ENCODE assay signal across 34 cellular contexts in the genomic region with DNA sequence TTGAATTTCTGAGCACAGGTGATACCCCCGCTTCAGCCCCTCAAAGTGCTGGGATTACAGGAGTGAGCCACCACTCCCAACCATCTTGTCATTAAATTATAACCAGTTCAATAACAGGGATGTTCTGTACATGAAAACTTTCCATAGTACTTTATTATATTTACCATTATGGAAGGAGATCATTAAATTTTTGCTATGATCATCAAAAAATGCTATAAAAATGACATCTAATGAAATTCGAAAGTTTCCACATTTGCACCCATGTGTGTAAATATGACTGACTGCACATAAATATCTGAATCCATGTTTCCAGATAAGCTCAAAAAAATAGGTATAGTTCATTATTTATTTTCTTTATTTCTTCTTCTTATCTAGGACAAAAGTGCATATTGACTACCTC.
"Had no signal": no experiment of that assay in that cellular context is flagged by ENCODE, and none has a peak within 500 bp of the region (broad histone marks: within the 10 kb centered on the region; RNA-seq: fewer than 3 reads in every experiment).

No MANE protein-coding gene starts in this region.

- H3K27ac ChIP-seq: adrenal gland, ascending aorta, body of pancreas, brain microvascular endothelial cell, breast epithelium, cardiac muscle cell had no signal

- H3K9me3 ChIP-seq: adrenal gland, ascending aorta, body of pancreas, breast epithelium had no signal

- H3K36me3 ChIP-seq: adrenal gland, ascending aorta, brain microvascular endothelial cell, breast epithelium, cardiac muscle cell had no signal

- H3K4me1 ChIP-seq: adrenal gland, ascending aorta, body of pancreas, breast epithelium had no signal

- FAIRE-seq: astrocyte, bronchial epithelial cell had no signal

- H3K27me3 ChIP-seq: adrenal gland, ascending aorta, body of pancreas, brain microvascular endothelial cell, breast epithelium, cardiac muscle cell had no signal

- H3K4me3 ChIP-seq: adrenal gland, ascending aorta, body of pancreas, breast epithelium, cardiac muscle cell had no signal

- ATAC-seq: activated naive CD4-positive, alpha-beta T cell treated with anti-CD3 and anti-CD28 coated beads, Interleukin-2, amount 50 U/mL, for 72 hours; activated naive CD8-positive, alpha-beta T cell treated with anti-CD3 and anti-CD28 coated beads, Interleukin-2, amount 50 U/mL, for 24 hours; activated T-cell treated with anti-CD3 and anti-CD28 coated beads, Interleukin-2, amount 50 U/mL, for 4 hours; activated T-cell treated with anti-CD3 and anti-CD28 coated beads, Interleukin-2, amount 50 U/mL, for 72 hours; activated T-helper 17 cell treated with anti-CD3 and anti-CD28 coated beads, Interleukin-2, amount 50 U/mL, for 72 hours; body of pancreas had no signal

- DNase-seq: activated effector memory CD4-positive, alpha-beta T cell treated with anti-CD3 and anti-CD28 coated beads, Interleukin-2, amount 50 U/mL, for 16 hours; activated effector memory CD4-positive, alpha-beta T cell treated with Interleukin-2 at 50 U/mL for 16 hours; activated gamma-delta T cell; activated gamma-delta T cell treated with Interleukin-2 at 50 U/mL for 16 hours; activated naive CD4-positive, alpha-beta T cell; activated naive CD4-positive, alpha-beta T cell treated with anti-CD3 and anti-CD28 coated beads for 36 hours; activated naive CD4-positive, alpha-beta T cell treated with anti-CD3 and anti-CD28 coated beads, Interleukin-2, amount 10 ng/mL, durations not matched to agents 7 days and 5 days; activated naive CD4-positive, alpha-beta T cell treated with anti-CD3 and anti-CD28 coated beads, Interleukin-2, amount 50 U/mL, for 16 hours; activated naive CD4-positive, alpha-beta T cell treated with Interleukin-2 at 50 U/mL for 16 hours; activated naive CD8-positive, alpha-beta T cell treated with anti-CD3 and anti-CD28 coated beads for 36 hours; activated naive CD8-positive, alpha-beta T cell treated with anti-CD3 and anti-CD28 coated beads, Interleukin-2, amount 10 ng/mL, durations not matched to agents 7 days and 5 days; activated naive CD8-positive, alpha-beta T cell treated with anti-CD3 and anti-CD28 coated beads, Interleukin-2, amount 50 U/mL, for 24 hours; activated T-cell treated with anti-CD3 and anti-CD28 coated beads, Interleukin-2, amount 50 U/mL, for 1 hour; activated T-cell treated with anti-CD3 and anti-CD28 coated beads, Interleukin-2, amount 50 U/mL, for 24 hours; activated T-cell treated with anti-CD3 and anti-CD28 coated beads, Interleukin-2, amount 50 U/mL, for 4 hours; activated T-cell treated with anti-CD3 and anti-CD28 coated beads, Interleukin-2, amount 50 U/mL, for 48 hours; activated T-cell treated with anti-CD3 and anti-CD28 coated beads, Interleukin-2, amount 50 U/mL, for 72 hours; adrenal gland; amniotic stem cell; amygdala; anterior cingulate cortex; aorta; body of pancreas; brain microvascular endothelial cell; caudate nucleus; central memory CD4-positive, alpha-beta T cell; cerebellar nuclear complex had no signal
